23 cellular contexts compared by ENCODE assay signal in the genomic region with DNA sequence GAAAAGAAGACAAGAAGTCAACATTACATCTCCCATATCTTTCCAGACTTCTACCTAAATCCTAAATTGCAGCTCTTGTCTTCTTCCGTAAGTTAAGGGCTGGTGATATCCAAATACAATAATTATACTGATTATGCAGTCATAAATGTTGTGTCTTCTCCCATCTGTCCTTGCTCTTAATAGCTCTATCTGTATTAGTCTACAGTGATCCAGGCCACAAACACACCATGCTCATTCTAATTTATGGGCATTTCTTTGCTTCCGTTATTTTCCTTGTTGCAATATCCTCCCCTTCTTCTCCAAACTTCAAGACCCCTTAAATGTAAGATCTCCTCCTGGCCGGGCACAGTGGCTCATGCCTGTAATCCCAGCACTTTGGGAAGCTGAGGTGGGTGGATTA. TPM values are rescaled to one million over a fixed set of nuclear protein-coding genes. Genes with fewer than 3 reads are reported as not detected.
DNase-seq lines count a peak whose midpoint lies in the region; ATAC-seq, FAIRE-seq and TF ChIP-seq lines count a peak whose summit lies in the region.
"Had no signal": no experiment of that assay in that cellular context is flagged by ENCODE, and none has a peak within 500 bp of the region (broad histone marks: within the 10 kb centered on the region; RNA-seq: fewer than 3 reads in every experiment).

No MANE protein-coding gene starts in this region.

- H3K18ac ChIP-seq in trophoblast cell (ENCODE audit: low read length), result no peak overlapping the region

- H3K4me3 Mint-ChIP-seq in WTC11 (no peak overlapping the region), endothelial cell (ENCODE audit: unreplicated experiment) (no peak overlapping the region)
- H3K4me3 Mint-ChIP-seq: CD4-positive, alpha-beta memory T cell; GM23338; H9 had no signal

- no peak overlapping the region for H3K23ac ChIP-seq in trophoblast cell (ENCODE audit: low read length)

- no peak for TF ChIP-seq CTCF in HepG2 (CRISPR knock-in tag; IDR thresholded peaks at IDR 0.05)
- TF ChIP-seq CTCF in right lobe of liver (IDR thresholded peaks at IDR 0.05), result no peak
- TF ChIP-seq CTCF in WTC11 (IDR thresholded peaks at IDR 0.05), result no peak
- TF ChIP-seq CTCF in endothelial cell (IDR thresholded peaks at IDR 0.05; ENCODE audit: unreplicated experiment), result no peak

- in situ Hi-C loops in HepG2 (cut with HindIII; ENCODE audit: extremely low pct_ligation_motif_present, low pct_unique_long_range_greater_than_20kb), result no loop called here

- H3K4me1 ChIP-seq in HepG2 (ENCODE audit: insufficient read depth, low read length), result peaks cover 13% of the 10 kb centered on the region
- H3K4me1 ChIP-seq in right lobe of liver, result peaks cover 0 to 5% (median 1%) of the 10 kb centered on the region in 4 donors
- H3K4me1 ChIP-seq in aorta (ENCODE audit: control insufficient read depth in 1 of 2, insufficient read depth in 2 of 2, low read length in 2 of 2), result no peaks in the 10 kb centered on the region
- no peaks in the 10 kb centered on the region for H3K4me1 ChIP-seq in trophoblast cell (ENCODE audit: control insufficient read depth in 1 of 2, insufficient read depth in 2 of 2, low read length in 2 of 2)

- H3K27me3 Mint-ChIP-seq in WTC11 (ENCODE audit: low read depth), result no peaks in the 10 kb centered on the region
- H3K27me3 Mint-ChIP-seq in endothelial cell (ENCODE audit: unreplicated experiment), result peaks cover 3% of the 10 kb centered on the region
- H3K27me3 Mint-ChIP-seq: CD4-positive, alpha-beta memory T cell had no signal

- H3K36me3 Mint-ChIP-seq in WTC11, result peaks cover 5% of the 10 kb centered on the region
- peaks cover 8% of the 10 kb centered on the region for H3K36me3 Mint-ChIP-seq in endothelial cell (ENCODE audit: low read depth, unreplicated experiment)

- H3K14ac ChIP-seq in trophoblast cell (ENCODE audit: low read length), result no peak overlapping the region

- H3K4me1 Mint-ChIP-seq in WTC11 (peaks cover 9% of the 10 kb centered on the region), endothelial cell (ENCODE audit: unreplicated experiment) (peaks cover 12% of the 10 kb centered on the region)

- H4K91ac ChIP-seq in trophoblast cell (ENCODE audit: low read depth, low read length), result no peak overlapping the region

- CTCF ChIA-PET in HepG2 (lab: Yijun Ruan, JAX; ENCODE audit: low intra/inter-chr PET ratio, low total read pairs) (no interaction called here), WTC11 (lab: Charles Lee) (interaction anchor here (1.0 to 1.1 kb wide), 2 partner anchors 23 to 58 kb away, joined by 3 to 4 read pairs; a partner anchor contains a TSS)

- no TSS peak for BruUV-seq in HepG2 (replicated peaks; lab: Mats Ljungman, UMichigan)

- DNase-seq in HepG2 (ENCODE audit: low spot score) (no peak), right lobe of liver (no peak), WTC11 (ENCODE audit: low spot score) (no peak), endothelial cell (ENCODE audit: low spot score) (no peak), aorta (no peak), trophoblast cell (no peak)
- DNase-seq: C1 segment of cervical spinal cord; Calu3; CD4-positive, alpha-beta memory T cell; COR-L47; DMS53; DMS79 treated with DMSO at 0.1 percent for 48 hours; GF-D8; H9 had no signal

- no peak overlapping the region for H2BK120ac ChIP-seq in trophoblast cell (ENCODE audit: insufficient read depth, low read length, poor library complexity)

- H3K27ac Mint-ChIP-seq in WTC11 (peak overlapping the region; percentile 71; the same call in 1 of the 2 replicates), endothelial cell (ENCODE audit: unreplicated experiment) (peak overlapping the region; percentile 2)
- H3K27ac Mint-ChIP-seq: GM23338 had no signal

- intact Hi-C loops in HepG2 (cut with micrococcal nuclease; ENCODE audit: unreplicated experiment) (no loop called here), right lobe of liver (cut with DNase I) (no loop called here), aorta (cut with DNase I) (no loop called here)

- H4K8ac ChIP-seq in trophoblast cell (ENCODE audit: low read depth, low read length), result no peak overlapping the region

- H3K9ac ChIP-seq in HepG2 (ENCODE audit: insufficient read depth, low read depth, low read length) (no peak overlapping the region), trophoblast cell (ENCODE audit: low read length) (no peak overlapping the region)

- H3K79me2 ChIP-seq in HepG2 (ENCODE audit: insufficient read depth, low read length) (peaks cover 40% of the 10 kb centered on the region), trophoblast cell (ENCODE audit: control insufficient read depth, insufficient read depth, low read length, poor library complexity) (peaks cover 5% of the 10 kb centered on the region)

- H2AFZ ChIP-seq in HepG2 (ENCODE audit: low read length) (no peak overlapping the region), trophoblast cell (ENCODE audit: insufficient read depth, low read length, poor library complexity) (no peak overlapping the region)
- H2AFZ ChIP-seq: GM23338 had no signal

- no peaks in the 10 kb centered on the region for H3K9me3 ChIP-seq in HepG2 (ENCODE audit: low read length)
- H3K9me3 ChIP-seq in right lobe of liver, result no peaks in the 10 kb centered on the region
- no peaks in the 10 kb centered on the region for H3K9me3 ChIP-seq in aorta (ENCODE audit: control insufficient read depth, low read length)
- no peaks in the 10 kb centered on the region for H3K9me3 ChIP-seq in trophoblast cell (ENCODE audit: insufficient read depth, low read depth, low read length)

- H2AK5ac ChIP-seq in trophoblast cell (ENCODE audit: low read length), result no peak overlapping the region

- no peak for TF ChIP-seq POLR2A in HepG2 (IDR thresholded peaks at IDR 0.05; ENCODE audit: insufficient read depth in 1 of 2, low read depth in 2 of 2, low read length in 2 of 2)
- TF ChIP-seq POLR2A in right lobe of liver (IDR thresholded peaks at IDR 0.05), result no peak

- H2BK5ac ChIP-seq in trophoblast cell (ENCODE audit: low read depth, low read length, poor library complexity), result no peak overlapping the region

- H4K20me1 ChIP-seq in HepG2 (ENCODE audit: insufficient read depth, low read length), result no peaks in the 10 kb centered on the region

- POLR2A ChIA-PET in HepG2 (lab: Yijun Ruan, JAX), result interaction anchor here (1.3 to 4.2 kb wide), 2 partner anchors 11 to 22 kb away, joined by 7 to 26 read pairs; a partner anchor contains a TSS
- POLR2A ChIA-PET in WTC11 (lab: Charles Lee), result no interaction called here

- TF ChIP-seq RAD21 in HepG2 (CRISPR knock-in tag; IDR thresholded peaks at IDR 0.05), result no peak

- H4K12ac ChIP-seq in trophoblast cell (ENCODE audit: low read depth, low read length), result no peak overlapping the region

- ATAC-seq in HepG2 (no peak), right lobe of liver (no peak), WTC11 (no peak), aorta (ENCODE audit: low FRiP score) (no peak)
- ATAC-seq: GM23338, HCT116 had no signal

- TF ChIP-seq EP300 in HepG2 (IDR thresholded peaks at IDR 0.05; ENCODE audit: low read depth in 2 of 2, low read length in 2 of 2) (no peak), HepG2 (CRISPR knock-in tag; IDR thresholded peaks at IDR 0.05; ENCODE audit: borderline replicate concordance) (no peak)

- no peaks in the 10 kb centered on the region; a peak in 1 of 5 replicates for H3K27me3 ChIP-seq in HepG2 (ENCODE audit: control insufficient read depth in 1 of 2, insufficient read depth in 2 of 2, low read length in 2 of 2)
- no peaks in the 10 kb centered on the region for H3K27me3 ChIP-seq in right lobe of liver
- no peaks in the 10 kb centered on the region for H3K27me3 ChIP-seq in aorta (ENCODE audit: control insufficient read depth in 1 of 2, insufficient read depth in 2 of 2, low read length in 1 of 2)
- H3K27me3 ChIP-seq in trophoblast cell (ENCODE audit: insufficient read depth, low read length), result no peaks in the 10 kb centered on the region

- H2BK12ac ChIP-seq in trophoblast cell (ENCODE audit: low read length), result no peak overlapping the region

- H3K4me3 ChIP-seq in HepG2 (replicated peaks in 1 of 3; ENCODE audit: insufficient read depth in 1 of 3, low read depth in 2 of 3, low read length in 3 of 3) (no peak overlapping the region), right lobe of liver (no peak overlapping the region), aorta (ENCODE audit: low read length in 2 of 2) (no peak overlapping the region), trophoblast cell (ENCODE audit: low read depth, low read length) (no peak overlapping the region)
- H3K4me3 ChIP-seq: GM23338 had no signal

- H3K9me3 Mint-ChIP-seq in WTC11 (no peaks in the 10 kb centered on the region), endothelial cell (ENCODE audit: unreplicated experiment) (no peaks in the 10 kb centered on the region)
- H3K9me3 Mint-ChIP-seq: GM23338, H9 had no signal

- peaks cover 3% of the 10 kb centered on the region for H3K79me1 ChIP-seq in trophoblast cell (ENCODE audit: low read length)

- H3K4me2 ChIP-seq in HepG2 (ENCODE audit: low read depth, low read length) (no peak overlapping the region), trophoblast cell (ENCODE audit: low read length) (no peak overlapping the region)
- H3K4me2 ChIP-seq: GM23338 had no signal

- H3K27ac ChIP-seq in HepG2 (ENCODE audit: extremely low read length, insufficient read depth, low read length) (no peak overlapping the region), right lobe of liver (no peak overlapping the region), aorta (ENCODE audit: low read depth in 1 of 2, low read length in 2 of 2) (no peak overlapping the region), trophoblast cell (ENCODE audit: low read depth, low read length) (no peak overlapping the region)

- no peak overlapping the region for H3K4ac ChIP-seq in trophoblast cell (ENCODE audit: low read depth, low read length)

- 66% methylated on average over 3 of the region's 3 CpGs for WGBS in HepG2 (ENCODE audit: low lambda C conversion rate)
- WGBS in right lobe of liver (ENCODE audit: insufficient coverage, low coverage, low lambda C conversion rate, missing lambda C conversion rate), result 49% methylated on average over 3 of the region's 3 CpGs
- 57% methylated on average over 3 of the region's 3 CpGs for WGBS in aorta, 2 donors
- no CpG with 5 or more reads among the region's 3 CpGs for WGBS in trophoblast cell (ENCODE audit: extremely low coverage, insufficient coverage, insufficient read length)

- FAIRE-seq in HepG2 (lab: Jason Lieb, UNC), result no peak
- FAIRE-seq: GM12891, GM18507 had no signal

- peaks cover 8 to 12% of the 10 kb centered on the region in 2 experiments; a peak in 4 of 5 replicates for H3K36me3 ChIP-seq in HepG2 (replicated peaks in 1 of 2; ENCODE audit: control insufficient read depth in 1 of 2, insufficient read depth in 2 of 2, low read length in 2 of 2)
- H3K36me3 ChIP-seq in right lobe of liver, result peaks cover 0 to 6% (median 0%) of the 10 kb centered on the region in 4 donors
- no peaks in the 10 kb centered on the region for H3K36me3 ChIP-seq in aorta (ENCODE audit: control insufficient read depth in 1 of 2, insufficient read depth in 2 of 2, low read length in 1 of 2)
- H3K36me3 ChIP-seq in trophoblast cell (ENCODE audit: control insufficient read depth in 1 of 2, insufficient read depth in 2 of 2, low read length in 2 of 2), result peaks cover 8 to 9% of the 10 kb centered on the region in 2 experiments

RNA-seq across cellular contexts. Expression of a gene that starts 3.7 kb away (rescaled TPM):
- 48.7 and 66.0 TPM in 2 replicates for total RNA-seq in HepG2 (2016; rRNA removed; fragmentation: Illumina TruSeq; extraction: Trizol)
- 27.9 and 34.0 TPM in 2 replicates for total RNA-seq in HepG2 (2016; cell fraction: cytosol; rRNA removed; fragmentation: Illumina TruSeq; extraction: Trizol; ENCODE audit: low read depth)
- 53.9 and 66.6 TPM in 2 replicates for total RNA-seq in HepG2 (2016; cell fraction: insoluble cytoplasmic fraction; rRNA removed; fragmentation: Illumina TruSeq; extraction: Trizol)
- 41.5 and 42.5 TPM in 2 replicates for total RNA-seq in HepG2 (2016; cell fraction: membrane; rRNA removed; fragmentation: Illumina TruSeq; extraction: Trizol)
- total RNA-seq in HepG2 (2016; cell fraction: nucleus; rRNA removed; fragmentation: Illumina TruSeq; extraction: Trizol), result 27.7 and 28.0 TPM in 2 replicates
- polyA plus RNA-seq in HepG2 (2011; rRNA removed), result 38.2 and 44.1 TPM in 2 replicates
- polyA plus RNA-seq in HepG2 (2011; cell fraction: cytosol; rRNA removed), result 35.9 and 43.6 TPM in 2 replicates
- 45.5 and 46.7 TPM in 2 replicates for polyA plus RNA-seq in HepG2 (2011; cell fraction: nucleus; rRNA removed)
- polyA plus RNA-seq in HepG2 (2012), result 24.5 and 30.3 TPM in 2 replicates
- polyA plus RNA-seq in HepG2 (2016; cell fraction: cytosol; fragmentation: Illumina TruSeq; extraction: Trizol; ENCODE audit: low read depth), result 24.6 and 32.2 TPM in 2 replicates
- 50.1 and 54.2 TPM in 2 replicates for polyA plus RNA-seq in HepG2 (2016; cell fraction: insoluble cytoplasmic fraction; fragmentation: Illumina TruSeq; extraction: Trizol; ENCODE audit: low read depth)
- polyA plus RNA-seq in HepG2 (2016; cell fraction: membrane; fragmentation: Illumina TruSeq; extraction: Trizol; ENCODE audit: low read depth), result 30.8 and 33.7 TPM in 2 replicates
- 41.8 and 50.7 TPM in 2 replicates for polyA plus RNA-seq in HepG2 (2016; cell fraction: nucleus; fragmentation: Illumina TruSeq; extraction: Trizol; ENCODE audit: insufficient read depth, low read depth)
- 10.6 and 24.5 TPM in 2 replicates for polyA minus RNA-seq in HepG2 (2011; rRNA and poly(A)+ RNA removed; ENCODE audit: low replicate concordance)
- polyA minus RNA-seq in HepG2 (2011; cell fraction: cytosol; rRNA and poly(A)+ RNA removed), result 4.9 and 8.5 TPM in 2 replicates
- 19.6 and 23.2 TPM in 2 replicates for polyA minus RNA-seq in HepG2 (2011; cell fraction: nucleus; rRNA and poly(A)+ RNA removed)
- total RNA-seq in right lobe of liver, result 1 to 10 TPM; 3.7 to 6.3 (median 4.9) TPM
- total RNA-seq in WTC11 (2021), result 12.6 to 18.4 TPM (median 16.9 TPM) in 3 replicates
- total RNA-seq in endothelial cell (ENCODE audit: unreplicated experiment), result 17.4 TPM
- 10 to 100 TPM; 15.2 to 19.5 TPM for total RNA-seq in aorta
- polyA plus RNA-seq in aorta, result 10 to 100 TPM; 38.7 to 49.6 TPM
- polyA plus RNA-seq in trophoblast cell (2013), result 21.6 and 23.4 TPM in 2 replicates

RNA-seq across cellular contexts. Expression of a gene that starts 6.2 kb away (rescaled TPM):
- total RNA-seq in HepG2 (2016; rRNA removed; fragmentation: Illumina TruSeq; extraction: Trizol) (113 and 140 TPM in 2 replicates), right lobe of liver (10 to 100 TPM; 11.9 to 28.9 (median 17.1) TPM), WTC11 (2021) (32.7 to 38.5 TPM (median 36.5 TPM) in 3 replicates), endothelial cell (ENCODE audit: unreplicated experiment) (34.3 TPM), aorta (10 to 100 TPM; 38.3 to 45.8 TPM)
- 66.3 and 72.6 TPM in 2 replicates for total RNA-seq in HepG2 (2016; cell fraction: cytosol; rRNA removed; fragmentation: Illumina TruSeq; extraction: Trizol; ENCODE audit: low read depth)
- 120 and 148 TPM in 2 replicates for total RNA-seq in HepG2 (2016; cell fraction: insoluble cytoplasmic fraction; rRNA removed; fragmentation: Illumina TruSeq; extraction: Trizol)
- 67.1 and 67.8 TPM in 2 replicates for total RNA-seq in HepG2 (2016; cell fraction: membrane; rRNA removed; fragmentation: Illumina TruSeq; extraction: Trizol)
- total RNA-seq in HepG2 (2016; cell fraction: nucleus; rRNA removed; fragmentation: Illumina TruSeq; extraction: Trizol), result 52.6 and 66.0 TPM in 2 replicates
- polyA plus RNA-seq in HepG2 (2011; rRNA removed) (80.8 and 83.6 TPM in 2 replicates), aorta (100 to 1,000 TPM; 130 to 179 TPM)
- polyA plus RNA-seq in HepG2 (2011; cell fraction: cytosol; rRNA removed), result 85.1 and 105 TPM in 2 replicates
- polyA plus RNA-seq in HepG2 (2011; cell fraction: nucleus; rRNA removed), result 42.1 and 63.9 TPM in 2 replicates
- polyA plus RNA-seq in HepG2 (2012), result 78.9 and 98.0 TPM in 2 replicates
- polyA plus RNA-seq in HepG2 (2016; cell fraction: cytosol; fragmentation: Illumina TruSeq; extraction: Trizol; ENCODE audit: low read depth), result 64.7 and 70.4 TPM in 2 replicates
- polyA plus RNA-seq in HepG2 (2016; cell fraction: insoluble cytoplasmic fraction; fragmentation: Illumina TruSeq; extraction: Trizol; ENCODE audit: low read depth), result 255 and 256 TPM in 2 replicates
- 60.9 and 64.0 TPM in 2 replicates for polyA plus RNA-seq in HepG2 (2016; cell fraction: membrane; fragmentation: Illumina TruSeq; extraction: Trizol; ENCODE audit: low read depth)
- polyA plus RNA-seq in HepG2 (2016; cell fraction: nucleus; fragmentation: Illumina TruSeq; extraction: Trizol; ENCODE audit: insufficient read depth, low read depth), result 140 and 161 TPM in 2 replicates
- polyA minus RNA-seq in HepG2 (2011; rRNA and poly(A)+ RNA removed; ENCODE audit: low replicate concordance), result 9.7 and 17.0 TPM in 2 replicates
- 7.5 and 11.3 TPM in 2 replicates for polyA minus RNA-seq in HepG2 (2011; cell fraction: cytosol; rRNA and poly(A)+ RNA removed)
- 30.8 and 42.8 TPM in 2 replicates for polyA minus RNA-seq in HepG2 (2011; cell fraction: nucleus; rRNA and poly(A)+ RNA removed)
- 27.7 and 29.0 TPM in 2 replicates for polyA plus RNA-seq in trophoblast cell (2013)

RNA-seq across cellular contexts. Expression of a gene that starts 12.6 kb away (rescaled TPM):
- total RNA-seq in HepG2 (2016; rRNA removed; fragmentation: Illumina TruSeq; extraction: Trizol) (713 and 818 TPM in 2 replicates), right lobe of liver (10 to 100 TPM; 60.0 to 72.9 (median 68.7) TPM), WTC11 (2021) (218 to 233 TPM (median 221 TPM) in 3 replicates), endothelial cell (ENCODE audit: unreplicated experiment) (154 TPM), aorta (100 to 1,000 TPM; 122 to 123 TPM)
- 394 and 546 TPM in 2 replicates for total RNA-seq in HepG2 (2016; cell fraction: cytosol; rRNA removed; fragmentation: Illumina TruSeq; extraction: Trizol; ENCODE audit: low read depth)
- total RNA-seq in HepG2 (2016; cell fraction: insoluble cytoplasmic fraction; rRNA removed; fragmentation: Illumina TruSeq; extraction: Trizol), result 727 and 841 TPM in 2 replicates
- 518 and 609 TPM in 2 replicates for total RNA-seq in HepG2 (2016; cell fraction: membrane; rRNA removed; fragmentation: Illumina TruSeq; extraction: Trizol)
- 243 and 273 TPM in 2 replicates for total RNA-seq in HepG2 (2016; cell fraction: nucleus; rRNA removed; fragmentation: Illumina TruSeq; extraction: Trizol)
- polyA plus RNA-seq in HepG2 (2011; rRNA removed) (473 and 535 TPM in 2 replicates), aorta (100 to 1,000 TPM; 222 to 345 TPM)
- 355 and 455 TPM in 2 replicates for polyA plus RNA-seq in HepG2 (2011; cell fraction: cytosol; rRNA removed)
- polyA plus RNA-seq in HepG2 (2011; cell fraction: nucleus; rRNA removed), result 126 and 158 TPM in 2 replicates
- 433 and 508 TPM in 2 replicates for polyA plus RNA-seq in HepG2 (2012)
- polyA plus RNA-seq in HepG2 (2016; cell fraction: cytosol; fragmentation: Illumina TruSeq; extraction: Trizol; ENCODE audit: low read depth), result 449 and 646 TPM in 2 replicates
- polyA plus RNA-seq in HepG2 (2016; cell fraction: insoluble cytoplasmic fraction; fragmentation: Illumina TruSeq; extraction: Trizol; ENCODE audit: low read depth), result 889 and 948 TPM in 2 replicates
- polyA plus RNA-seq in HepG2 (2016; cell fraction: membrane; fragmentation: Illumina TruSeq; extraction: Trizol; ENCODE audit: low read depth), result 521 and 635 TPM in 2 replicates
- polyA plus RNA-seq in HepG2 (2016; cell fraction: nucleus; fragmentation: Illumina TruSeq; extraction: Trizol; ENCODE audit: insufficient read depth, low read depth), result 510 and 513 TPM in 2 replicates
- polyA minus RNA-seq in HepG2 (2011; rRNA and poly(A)+ RNA removed; ENCODE audit: low replicate concordance), result 166 and 230 TPM in 2 replicates
- polyA minus RNA-seq in HepG2 (2011; cell fraction: cytosol; rRNA and poly(A)+ RNA removed), result 89.3 and 98.3 TPM in 2 replicates
- 88.1 and 108 TPM in 2 replicates for polyA minus RNA-seq in HepG2 (2011; cell fraction: nucleus; rRNA and poly(A)+ RNA removed)
- 290 and 306 TPM in 2 replicates for polyA plus RNA-seq in trophoblast cell (2013)

RNA-seq across cellular contexts. Expression of a gene that starts 13.2 kb away (rescaled TPM):
- total RNA-seq in HepG2 (2016; rRNA removed; fragmentation: Illumina TruSeq; extraction: Trizol) (273 and 345 TPM in 2 replicates), right lobe of liver (10 to 100 TPM; 26.2 to 40.2 (median 34.2) TPM), WTC11 (2021) (74.2 to 82.3 TPM (median 78.4 TPM) in 3 replicates), endothelial cell (ENCODE audit: unreplicated experiment) (61.3 TPM), aorta (10 to 100 TPM; 44.6 to 59.1 TPM)
- total RNA-seq in HepG2 (2016; cell fraction: cytosol; rRNA removed; fragmentation: Illumina TruSeq; extraction: Trizol; ENCODE audit: low read depth), result 151 and 152 TPM in 2 replicates
- 269 and 346 TPM in 2 replicates for total RNA-seq in HepG2 (2016; cell fraction: insoluble cytoplasmic fraction; rRNA removed; fragmentation: Illumina TruSeq; extraction: Trizol)
- 294 and 315 TPM in 2 replicates for total RNA-seq in HepG2 (2016; cell fraction: membrane; rRNA removed; fragmentation: Illumina TruSeq; extraction: Trizol)
- 141 and 150 TPM in 2 replicates for total RNA-seq in HepG2 (2016; cell fraction: nucleus; rRNA removed; fragmentation: Illumina TruSeq; extraction: Trizol)
- polyA plus RNA-seq in HepG2 (2011; rRNA removed) (185 and 210 TPM in 2 replicates), aorta (10 to 100 TPM; 55.2 to 66.6 TPM)
- polyA plus RNA-seq in HepG2 (2011; cell fraction: cytosol; rRNA removed), result 161 and 177 TPM in 2 replicates
- 147 and 170 TPM in 2 replicates for polyA plus RNA-seq in HepG2 (2011; cell fraction: nucleus; rRNA removed)
- 162 and 212 TPM in 2 replicates for polyA plus RNA-seq in HepG2 (2012)
- 118 and 119 TPM in 2 replicates for polyA plus RNA-seq in HepG2 (2016; cell fraction: cytosol; fragmentation: Illumina TruSeq; extraction: Trizol; ENCODE audit: low read depth)
- 260 and 276 TPM in 2 replicates for polyA plus RNA-seq in HepG2 (2016; cell fraction: insoluble cytoplasmic fraction; fragmentation: Illumina TruSeq; extraction: Trizol; ENCODE audit: low read depth)
- 194 and 205 TPM in 2 replicates for polyA plus RNA-seq in HepG2 (2016; cell fraction: membrane; fragmentation: Illumina TruSeq; extraction: Trizol; ENCODE audit: low read depth)
- 151 and 154 TPM in 2 replicates for polyA plus RNA-seq in HepG2 (2016; cell fraction: nucleus; fragmentation: Illumina TruSeq; extraction: Trizol; ENCODE audit: insufficient read depth, low read depth)
- 58.4 and 179 TPM in 2 replicates for polyA minus RNA-seq in HepG2 (2011; rRNA and poly(A)+ RNA removed; ENCODE audit: low replicate concordance)
- polyA minus RNA-seq in HepG2 (2011; cell fraction: cytosol; rRNA and poly(A)+ RNA removed), result 65.5 and 85.5 TPM in 2 replicates
- 138 and 175 TPM in 2 replicates for polyA minus RNA-seq in HepG2 (2011; cell fraction: nucleus; rRNA and poly(A)+ RNA removed)
- 46.9 and 47.7 TPM in 2 replicates for polyA plus RNA-seq in trophoblast cell (2013)

RNA-seq across cellular contexts. Expression of a gene that starts 14.0 kb away (rescaled TPM):
- total RNA-seq in HepG2 (2016; rRNA removed; fragmentation: Illumina TruSeq; extraction: Trizol), result 0.44 TPM in 1 of 2 replicates, not detected in the other
- total RNA-seq in HepG2 (2016; cell fraction: cytosol; rRNA removed; fragmentation: Illumina TruSeq; extraction: Trizol; ENCODE audit: low read depth), result not detected in 2 replicates
- 0.19 TPM in 1 of 2 replicates, not detected in the other for total RNA-seq in HepG2 (2016; cell fraction: insoluble cytoplasmic fraction; rRNA removed; fragmentation: Illumina TruSeq; extraction: Trizol)
- not detected in 2 replicates for total RNA-seq in HepG2 (2016; cell fraction: membrane; rRNA removed; fragmentation: Illumina TruSeq; extraction: Trizol)
- 0.78 TPM in 1 of 2 replicates, not detected in the other for total RNA-seq in HepG2 (2016; cell fraction: nucleus; rRNA removed; fragmentation: Illumina TruSeq; extraction: Trizol)
- polyA plus RNA-seq in HepG2 (2011; rRNA removed), result 0.08 and 0.14 TPM in 2 replicates
- 0.04 and 0.10 TPM in 2 replicates for polyA plus RNA-seq in HepG2 (2011; cell fraction: cytosol; rRNA removed)
- 1.0 and 1.1 TPM in 2 replicates for polyA plus RNA-seq in HepG2 (2011; cell fraction: nucleus; rRNA removed)
- polyA plus RNA-seq in HepG2 (2012), result 3.3 and 4.1 TPM in 2 replicates
- polyA plus RNA-seq in HepG2 (2016; cell fraction: cytosol; fragmentation: Illumina TruSeq; extraction: Trizol; ENCODE audit: low read depth), result 0.21 TPM in 1 of 2 replicates, not detected in the other
- not detected in 2 replicates for polyA plus RNA-seq in HepG2 (2016; cell fraction: insoluble cytoplasmic fraction; fragmentation: Illumina TruSeq; extraction: Trizol; ENCODE audit: low read depth)
- polyA plus RNA-seq in HepG2 (2016; cell fraction: membrane; fragmentation: Illumina TruSeq; extraction: Trizol; ENCODE audit: low read depth), result 0.26 TPM in 1 of 2 replicates, not detected in the other
- not detected in 2 replicates for polyA plus RNA-seq in HepG2 (2016; cell fraction: nucleus; fragmentation: Illumina TruSeq; extraction: Trizol; ENCODE audit: insufficient read depth, low read depth)
- polyA minus RNA-seq in HepG2 (2011; rRNA and poly(A)+ RNA removed; ENCODE audit: low replicate concordance), result 1.7 and 2.4 TPM in 2 replicates
- polyA minus RNA-seq in HepG2 (2011; cell fraction: cytosol; rRNA and poly(A)+ RNA removed), result not detected in 2 replicates
- polyA minus RNA-seq in HepG2 (2011; cell fraction: nucleus; rRNA and poly(A)+ RNA removed), result 3.2 and 5.0 TPM in 2 replicates
- under 1 TPM in 2 of 6 experiments, not detected in 4; 0.29 TPM for total RNA-seq in right lobe of liver
- 0.13 to 0.16 TPM in 2 of 3 replicates, not detected in the other for total RNA-seq in WTC11 (2021)
- total RNA-seq in endothelial cell (ENCODE audit: unreplicated experiment), result not detected
- under 1 TPM in 1 of 2 donors, not detected in 1; 0.39 TPM for total RNA-seq in aorta
- polyA plus RNA-seq in aorta, result not detected
- polyA plus RNA-seq in trophoblast cell (2013), result 0.14 and 0.17 TPM in 2 replicates
- total RNA-seq: A172, Daoy, G401, H4, H9 had no signal
- polyA plus RNA-seq: BJ had no signal
